ENCODE assay signal across 13 cellular contexts in genomic region chrX:153139073-153139472, GRCh38. TPM values are rescaled to one million over a fixed set of nuclear protein-coding genes. Genes with fewer than 3 reads are reported as not detected.
"Had no signal": no experiment of that assay in that cellular context is flagged by ENCODE, and none has a peak within 500 bp of the region (broad histone marks: within the 10 kb centered on the region; RNA-seq: fewer than 3 reads in every experiment).

No MANE protein-coding gene starts in this region.

RNA-seq across cellular contexts. Expression of gene MAGEA1, which starts 40.0 kb away (rescaled TPM):
- total RNA-seq: activated naive CD8-positive, alpha-beta T cell treated with anti-CD3 and anti-CD28 coated beads for 36 hours; activated T-helper 2 cell treated with anti-CD3 and anti-CD28 coated beads, Interferon-gamma antibody, Interleukin-2, Interleukin-4, amounts not matched to agents 10 μg/mL and 5 μg/mL and 100 μg/mL, durations not matched to agents 14 hours and 24 hours and 36 hours; endodermal cell; epithelial cell of proximal tubule; fibroblast of lung; lower leg skin; mucosa of descending colon; pulmonary artery endothelial cell; right cardiac atrium; stomach; suprapubic skin; T-cell; tibial nerve had no signal
- polyA plus RNA-seq: fibroblast of lung, right cardiac atrium, stomach had no signal
